1 cellular context compared by ENCODE assay signal in genomic region chr22:42769574-42770447, GRCh38.
A peak's percentile ranks its signal among the peaks of the same experiment; 100 is the strongest.
TF ChIP-seq lines count a peak whose summit lies in the region.

No MANE protein-coding gene starts in this region.

TF ChIP-seq in HepG2, 621 proteins besides CTCF, POLR2A, EP300 and RAD21 (continued from another document and continues in another):
- TF ChIP-seq, protein P1, sequence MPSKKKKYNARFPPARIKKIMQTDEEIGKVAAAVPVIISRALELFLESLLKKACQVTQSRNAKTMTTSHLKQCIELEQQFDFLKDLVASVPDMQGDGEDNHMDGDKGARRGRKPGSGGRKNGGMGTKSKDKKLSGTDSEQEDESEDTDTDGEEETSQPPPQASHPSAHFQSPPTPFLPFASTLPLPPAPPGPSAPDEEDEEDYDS (CRISPR knock-in tag; IDR thresholded peaks at IDR 0.05): no peak
- TF ChIP-seq SIN3A (IDR thresholded peaks at IDR 0.05; ENCODE audit: borderline replicate concordance, low read depth, low read length) (no peak), XRCC5 (optimal IDR thresholded peaks at IDR 0.05; ENCODE audit: low read length) (no peak), ZBTB38 (CRISPR knock-in tag; IDR thresholded peaks at IDR 0.05) (peak; percentile 75), ZFY (CRISPR knock-in tag; IDR thresholded peaks at IDR 0.05) (peak; percentile 41; the same call in 1 of the 2 replicates), HMG20A (CRISPR knock-in tag; IDR thresholded peaks at IDR 0.05; ENCODE audit: borderline replicate concordance) (peak; percentile 11; the same call in 1 of the 2 replicates), SYNCRIP (IDR thresholded peaks at IDR 0.05; ENCODE audit: insufficient read depth, low read depth, low read length) (no peak), SAFB2 (CRISPR knock-in tag; IDR thresholded peaks at IDR 0.05; ENCODE audit: borderline replicate concordance, low read depth) (no peak), JDP2 (CRISPR knock-in tag; IDR thresholded peaks at IDR 0.05; ENCODE audit: borderline replicate concordance) (no peak), ZFP1 (CRISPR knock-in tag; IDR thresholded peaks at IDR 0.05) (no peak), ZNF205 (CRISPR knock-in tag; IDR thresholded peaks at IDR 0.05) (no peak), ZNF629 (CRISPR knock-in tag; conservative IDR thresholded peaks at IDR 0.05) (no peak), BRD4 (CRISPR knock-in tag; IDR thresholded peaks at IDR 0.05) (no peak), ZNF790 (CRISPR knock-in tag; IDR thresholded peaks at IDR 0.05; ENCODE audit: borderline replicate concordance) (no peak), PCBP1 (IDR thresholded peaks at IDR 0.05; ENCODE audit: borderline replicate concordance, low read depth, low read length) (no peak), TAF15 (IDR thresholded peaks at IDR 0.05; ENCODE audit: low read depth, low read length, poor library complexity, severe bottlenecking) (no peak), FOXC1 (CRISPR knock-in tag; IDR thresholded peaks at IDR 0.05; ENCODE audit: borderline replicate concordance) (no peak), HMGA1 (CRISPR knock-in tag; conservative IDR thresholded peaks at IDR 0.05) (no peak), SMAD1 (CRISPR knock-in tag; IDR thresholded peaks at IDR 0.05; ENCODE audit: borderline replicate concordance, low read depth) (no peak), ZNF891 (CRISPR knock-in tag; IDR thresholded peaks at IDR 0.05) (no peak), DZIP1 (CRISPR knock-in tag; IDR thresholded peaks at IDR 0.05) (no peak), SIX4 (CRISPR knock-in tag; IDR thresholded peaks at IDR 0.05) (no peak), TEAD3 (CRISPR knock-in tag; optimal IDR thresholded peaks at IDR 0.05; ENCODE audit: borderline replicate concordance) (peak; percentile 14), CREB3 (CRISPR knock-in tag; IDR thresholded peaks at IDR 0.05) (no peak), ZNF550 (CRISPR knock-in tag; IDR thresholded peaks at IDR 0.05; ENCODE audit: borderline replicate concordance) (no peak), RBAK (CRISPR knock-in tag; IDR thresholded peaks at IDR 0.05) (no peak), ZNF772 (CRISPR knock-in tag; IDR thresholded peaks at IDR 0.05) (no peak), PRDM15 (CRISPR knock-in tag; IDR thresholded peaks at IDR 0.05) (no peak), ONECUT2 (CRISPR knock-in tag; IDR thresholded peaks at IDR 0.05) (no peak), ATF4 (CRISPR knock-in tag; IDR thresholded peaks at IDR 0.05) (no peak), HES4 (CRISPR knock-in tag; IDR thresholded peaks at IDR 0.05; ENCODE audit: borderline replicate concordance) (no peak), ZNF547 (CRISPR knock-in tag; IDR thresholded peaks at IDR 0.05) (no peak), ZNF784 (CRISPR knock-in tag; IDR thresholded peaks at IDR 0.05; ENCODE audit: borderline replicate concordance) (no peak), KLF12 (CRISPR knock-in tag; IDR thresholded peaks at IDR 0.05; ENCODE audit: borderline replicate concordance) (no peak), ZNF646 (CRISPR knock-in tag; IDR thresholded peaks at IDR 0.05) (no peak), ZNF780A (CRISPR knock-in tag; IDR thresholded peaks at IDR 0.05) (no peak), ATF1 (CRISPR knock-in tag; IDR thresholded peaks at IDR 0.05) (no peak)
- TF ChIP-seq, protein P2, sequence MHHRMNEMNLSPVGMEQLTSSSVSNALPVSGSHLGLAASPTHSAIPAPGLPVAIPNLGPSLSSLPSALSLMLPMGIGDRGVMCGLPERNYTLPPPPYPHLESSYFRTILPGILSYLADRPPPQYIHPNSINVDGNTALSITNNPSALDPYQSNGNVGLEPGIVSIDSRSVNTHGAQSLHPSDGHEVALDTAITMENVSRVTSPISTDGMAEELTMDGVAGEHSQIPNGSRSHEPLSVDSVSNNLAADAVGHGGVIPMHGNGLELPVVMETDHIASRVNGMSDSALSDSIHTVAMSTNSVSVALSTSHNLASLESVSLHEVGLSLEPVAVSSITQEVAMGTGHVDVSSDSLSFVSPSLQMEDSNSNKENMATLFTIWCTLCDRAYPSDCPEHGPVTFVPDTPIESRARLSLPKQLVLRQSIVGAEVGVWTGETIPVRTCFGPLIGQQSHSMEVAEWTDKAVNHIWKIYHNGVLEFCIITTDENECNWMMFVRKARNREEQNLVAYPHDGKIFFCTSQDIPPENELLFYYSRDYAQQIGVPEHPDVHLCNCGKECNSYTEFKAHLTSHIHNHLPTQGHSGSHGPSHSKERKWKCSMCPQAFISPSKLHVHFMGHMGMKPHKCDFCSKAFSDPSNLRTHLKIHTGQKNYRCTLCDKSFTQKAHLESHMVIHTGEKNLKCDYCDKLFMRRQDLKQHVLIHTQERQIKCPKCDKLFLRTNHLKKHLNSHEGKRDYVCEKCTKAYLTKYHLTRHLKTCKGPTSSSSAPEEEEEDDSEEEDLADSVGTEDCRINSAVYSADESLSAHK (CRISPR knock-in tag; IDR thresholded peaks at IDR 0.05; ENCODE audit: borderline replicate concordance): no peak
- TF ChIP-seq, protein P3, sequence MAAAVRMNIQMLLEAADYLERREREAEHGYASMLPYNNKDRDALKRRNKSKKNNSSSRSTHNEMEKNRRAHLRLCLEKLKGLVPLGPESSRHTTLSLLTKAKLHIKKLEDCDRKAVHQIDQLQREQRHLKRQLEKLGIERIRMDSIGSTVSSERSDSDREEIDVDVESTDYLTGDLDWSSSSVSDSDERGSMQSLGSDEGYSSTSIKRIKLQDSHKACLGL (CRISPR knock-in tag; IDR thresholded peaks at IDR 0.05): no peak
- TF ChIP-seq, protein P4, sequence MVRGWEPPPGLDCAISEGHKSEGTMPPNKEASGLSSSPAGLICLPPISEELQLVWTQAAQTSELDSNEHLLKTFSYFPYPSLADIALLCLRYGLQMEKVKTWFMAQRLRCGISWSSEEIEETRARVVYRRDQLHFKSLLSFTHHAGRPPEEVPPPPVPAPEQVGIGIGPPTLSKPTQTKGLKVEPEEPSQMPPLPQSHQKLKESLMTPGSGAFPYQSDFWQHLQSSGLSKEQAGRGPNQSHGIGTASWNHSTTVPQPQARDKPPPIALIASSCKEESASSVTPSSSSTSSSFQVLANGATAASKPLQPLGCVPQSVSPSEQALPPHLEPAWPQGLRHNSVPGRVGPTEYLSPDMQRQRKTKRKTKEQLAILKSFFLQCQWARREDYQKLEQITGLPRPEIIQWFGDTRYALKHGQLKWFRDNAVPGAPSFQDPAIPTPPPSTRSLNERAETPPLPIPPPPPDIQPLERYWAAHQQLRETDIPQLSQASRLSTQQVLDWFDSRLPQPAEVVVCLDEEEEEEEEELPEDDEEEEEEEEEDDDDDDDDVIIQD (CRISPR knock-in tag; IDR thresholded peaks at IDR 0.05; ENCODE audit: low read depth): no peak
